Comparison of ENCODE assay signal across 8 cellular contexts in genomic region chr12:55716582-55717396, GRCh38. TPM values are rescaled to one million over a fixed set of nuclear protein-coding genes. Genes with fewer than 3 reads are reported as not detected.
DNase-seq lines count a peak whose midpoint lies in the region; ATAC-seq and TF ChIP-seq lines count a peak whose summit lies in the region.

No MANE protein-coding gene starts in this region.

- intact Hi-C loops in esophagus squamous epithelium (cut with DNase I), result no loop called here

- DNase-seq in AG09309 (ENCODE audit: low read depth) (no peak), GM23338 (ENCODE audit: low spot score) (no peak), esophagus squamous epithelium (lab: John Stamatoyannopoulos, UW) (no peak), H4 (ENCODE audit: low spot score) (no peak)

- peaks cover 35% of the 10 kb centered on the region for H3K4me1 Mint-ChIP-seq in GM23338

- H3K27me3 Mint-ChIP-seq in GM23338 (ENCODE audit: insufficient read depth, low read depth, poor library complexity), result peaks cover 28% of the 10 kb centered on the region

- H4K20me1 ChIP-seq in GM23338 (replicated peaks; ENCODE audit: insufficient read depth), result no peaks in the 10 kb centered on the region

- H3K79me2 ChIP-seq in GM23338 (replicated peaks; ENCODE audit: insufficient read depth), result peaks cover 10% of the 10 kb centered on the region; the same call in 1 of the 2 replicates

- H3K27ac Mint-ChIP-seq in GM23338, result peak overlapping the region; percentile 71; the same call in 1 of the 2 replicates

- H3K9me2 ChIP-seq in GM23338 (ENCODE audit: insufficient read depth), result no peaks in the 10 kb centered on the region

- H2AFZ ChIP-seq in GM23338, result peak overlapping the region; percentile 98

- no peaks in the 10 kb centered on the region for H3K9me3 ChIP-seq in esophagus squamous epithelium

- ATAC-seq in GM23338 (no peak), HG03378 (IDR thresholded peaks at IDR 0.05; ENCODE audit: unreplicated experiment) (no peak), HG03135 (IDR thresholded peaks at IDR 0.05; ENCODE audit: unreplicated experiment) (no peak)

- H3K9me3 Mint-ChIP-seq in GM23338, result peaks cover 6% of the 10 kb centered on the region; the same call in 2 of the 3 replicates

- peaks cover 16% of the 10 kb centered on the region; the same call in 1 of the 2 replicates for H3F3A ChIP-seq in GM23338 (replicated peaks; ENCODE audit: low read depth)

- 5 to 17% methylated on average over 7 to 15 of the region's 18 CpGs for whole genome bisulfite sequencing in esophagus squamous epithelium, 2 donors

- H3K27ac ChIP-seq in GM23338 (ENCODE audit: low read depth), result peak overlapping the region; percentile 97
- peak overlapping the region; percentile 93 to 98 (median 94) for H3K27ac ChIP-seq in esophagus squamous epithelium
- H3K27ac ChIP-seq in rectal smooth muscle tissue (ENCODE audit: low read depth, low read length), result peak overlapping the region; percentile 96

- H3K36me3 ChIP-seq in GM23338 (ENCODE audit: insufficient read depth), result no peaks in the 10 kb centered on the region
- H3K36me3 ChIP-seq in esophagus squamous epithelium, result no peaks in the 10 kb centered on the region
- no peaks in the 10 kb centered on the region for H3K36me3 ChIP-seq in rectal smooth muscle tissue (ENCODE audit: control insufficient read depth, insufficient read depth, low read length)

- peak overlapping the region; percentile 82 for H3K4me3 Mint-ChIP-seq in GM23338

- H3K4me3 ChIP-seq in AG09309 (ENCODE audit: control insufficient read depth, low read depth, low read length) (peak overlapping the region; percentile 80), GM23338 (peak overlapping the region; percentile 94), esophagus squamous epithelium (peak overlapping the region; percentile 57 to 89 (median 73)), rectal smooth muscle tissue (ENCODE audit: low read length) (peak overlapping the region; percentile 91)

- TF ChIP-seq CTCF in AG09309 (IDR thresholded peaks at IDR 0.05; ENCODE audit: control insufficient read depth, insufficient read depth, low read depth, low read length, missing control alignments) (no peak), GM23338 (conservative IDR thresholded peaks at IDR 0.05; ENCODE audit: low read depth in 2 of 2) (no peak), esophagus squamous epithelium (IDR thresholded peaks at IDR 0.05) (no peak)

- H3K4me1 ChIP-seq in GM23338 (ENCODE audit: insufficient read depth) (peaks cover 37% of the 10 kb centered on the region), esophagus squamous epithelium (peaks cover 40 to 76% (median 56%) of the 10 kb centered on the region in 3 donors), rectal smooth muscle tissue (ENCODE audit: control insufficient read depth, insufficient read depth, low read length) (peaks cover 69% of the 10 kb centered on the region)

- H3K36me3 Mint-ChIP-seq in GM23338 (ENCODE audit: low read depth), result peaks cover 4% of the 10 kb centered on the region; the same call in 2 of the 3 replicates

- peak overlapping the region; percentile 98 for H3K4me2 ChIP-seq in GM23338

- H3K9ac ChIP-seq in rectal smooth muscle tissue (ENCODE audit: low read length), result peak overlapping the region; percentile 55

- TF ChIP-seq POLR2A in Raji (IDR thresholded peaks at IDR 0.05; ENCODE audit: insufficient read depth, low read depth, low read length) (0 out of 2 replicates have a peak, but pooled peaks have one; percentile 32), esophagus squamous epithelium (IDR thresholded peaks at IDR 0.05) (no peak)

- peaks cover 6% of the 10 kb centered on the region; the same call in 1 of the 2 replicates for H3K27me3 ChIP-seq in GM23338 (ENCODE audit: insufficient read depth)
- no peaks in the 10 kb centered on the region for H3K27me3 ChIP-seq in esophagus squamous epithelium
- no peaks in the 10 kb centered on the region for H3K27me3 ChIP-seq in rectal smooth muscle tissue (ENCODE audit: control insufficient read depth, insufficient read depth, low read length)

TF ChIP-seq in GM23338, 12 proteins besides CTCF, POLR2A, EP300 and RAD21:
- 0 out of 2 replicates have a peak, but pooled peaks have one; percentile 46 for TF ChIP-seq ETS1 (IDR thresholded peaks at IDR 0.05)
- TF ChIP-seq STAT1 (IDR thresholded peaks at IDR 0.05; ENCODE audit: unreplicated experiment), result no peak

RNA-seq across cellular contexts. Expression of gene BLOC1S1, which starts 0.9 kb away (rescaled TPM):
- total RNA-seq in GM23338 (2014; rRNA removed; shearing (Covaris generic)), result 52.3 and 68.3 TPM in 2 replicates
- 174 and 198 TPM in 2 replicates for polyA plus RNA-seq in GM23338 (2016; fragmentation: Nextera tagmentation; extraction: Ambion mirVana)
- total RNA-seq in esophagus squamous epithelium, result 100 to 1,000 TPM; 117 to 211 (median 178) TPM
- 116 and 160 TPM in 2 replicates for total RNA-seq in H4 (2014; rRNA removed; shearing (Covaris generic))

RNA-seq across cellular contexts. Expression of gene RDH5, which starts 3.4 kb away (rescaled TPM):
- total RNA-seq in GM23338 (2014; rRNA removed; shearing (Covaris generic)), result 1.7 and 7.5 TPM in 2 replicates
- 3.9 and 5.4 TPM in 2 replicates for polyA plus RNA-seq in GM23338 (2016; fragmentation: Nextera tagmentation; extraction: Ambion mirVana)
- 10 to 100 TPM in 1 of 4 donors, 1 to 10 TPM in 3; 1.3 to 13.5 (median 4.1) TPM for total RNA-seq in esophagus squamous epithelium
- total RNA-seq in H4 (2014; rRNA removed; shearing (Covaris generic)), result 0.49 and 0.81 TPM in 2 replicates

RNA-seq across cellular contexts. Expression of gene ITGA7, which starts 9.1 kb away (rescaled TPM):
- total RNA-seq in GM23338 (2014; rRNA removed; shearing (Covaris generic)), result 45.3 and 49.1 TPM in 2 replicates
- polyA plus RNA-seq in GM23338 (2016; fragmentation: Nextera tagmentation; extraction: Ambion mirVana), result 17.4 and 20.0 TPM in 2 replicates
- total RNA-seq in esophagus squamous epithelium, result 10 to 100 TPM in 2 of 4 donors, 1 to 10 TPM in 2; 1.1 to 26.3 (median 10.5) TPM
- total RNA-seq in H4 (2014; rRNA removed; shearing (Covaris generic)), result 0.88 and 1.2 TPM in 2 replicates

RNA-seq across cellular contexts. Expression of gene CD63, which starts 12.0 kb away (rescaled TPM):
- 294 and 307 TPM in 2 replicates for total RNA-seq in GM23338 (2014; rRNA removed; shearing (Covaris generic))
- polyA plus RNA-seq in GM23338 (2016; fragmentation: Nextera tagmentation; extraction: Ambion mirVana), result 670 and 685 TPM in 2 replicates
- 100 to 1,000 TPM; 144 to 349 (median 264) TPM for total RNA-seq in esophagus squamous epithelium
- total RNA-seq in H4 (2014; rRNA removed; shearing (Covaris generic)), result 1,118 and 1,197 TPM in 2 replicates

RNA-seq across cellular contexts. Expression of gene GDF11, which starts 26.1 kb away (rescaled TPM):
- 12.5 and 12.6 TPM in 2 replicates for total RNA-seq in GM23338 (2014; rRNA removed; shearing (Covaris generic))
- polyA plus RNA-seq in GM23338 (2016; fragmentation: Nextera tagmentation; extraction: Ambion mirVana), result 3.7 and 3.8 TPM in 2 replicates
- total RNA-seq in esophagus squamous epithelium, result 1 to 10 TPM in 3 of 4 donors, under 1 TPM in 1; 0.19 to 1.9 (median 1.5) TPM
- total RNA-seq in H4 (2014; rRNA removed; shearing (Covaris generic)), result 7.7 and 8.4 TPM in 2 replicates
